Comparison of ENCODE assay signal across 19 cellular contexts in the genomic region with DNA sequence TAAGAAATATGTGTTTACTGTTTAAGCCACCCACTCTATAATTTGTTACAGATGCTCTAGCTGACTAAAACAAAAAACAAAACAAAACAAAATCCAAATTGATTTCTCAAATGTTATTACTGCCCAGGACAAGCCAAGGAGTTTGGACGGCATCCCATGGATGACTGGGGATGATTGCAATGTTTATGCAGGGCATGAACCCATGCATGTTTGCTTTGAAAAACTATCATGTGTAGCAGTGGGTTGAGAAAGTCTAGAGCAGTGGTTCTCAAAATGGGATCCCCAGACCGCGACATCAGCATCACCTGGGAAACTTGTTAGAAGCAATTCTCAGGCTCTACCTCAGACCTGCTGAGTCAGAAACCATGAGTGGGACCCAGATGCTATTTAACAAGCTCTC.
DNase-seq lines count a peak whose midpoint lies in the region; ATAC-seq and TF ChIP-seq lines count a peak whose summit lies in the region.
"Had no signal": no experiment of that assay in that cellular context is flagged by ENCODE, and none has a peak within 500 bp of the region (broad histone marks: within the 10 kb centered on the region; RNA-seq: fewer than 3 reads in every experiment).

No MANE protein-coding gene starts in this region.

- DNase-seq in AG10803 (ENCODE audit: low read depth) (peak; percentile 11), IMR-90 (peak; percentile 8), fibroblast of mammary gland (ENCODE audit: low read depth) (peak; percentile 64), lower leg skin (ENCODE audit: low spot score in 2 of 2) (peak; percentile 50 to 86), immature natural killer cell (no peak), NOMO-1 treated with DMSO at 0.1 percent for 48 hours (lab: John Stamatoyannopoulos, UW; ENCODE audit: unreplicated experiment) (no peak)
- DNase-seq: CD4-positive, CD25-positive, alpha-beta regulatory T cell; DMS53; HCEC 1CT; MM.1S; NCI-H1105; NCI-H187; NCI-H2171; NCI-H446 treated with DMSO at 0.1 percent for 48 hours; SIG-M5 had no signal

- H4K91ac ChIP-seq in IMR-90 (ENCODE audit: insufficient read depth, low read depth, low read length) = no peak overlapping the region

- H3K27ac ChIP-seq in IMR-90 (ENCODE audit: insufficient read depth, low read length) = no peak overlapping the region
- H3K27ac ChIP-seq: HL-60, KMS-11 had no signal

- in situ Hi-C loops in IMR-90 (cut with MboI; ENCODE audit: low sequenced_read_pairs) = no loop called here

- H3K4me1 ChIP-seq in IMR-90 (ENCODE audit: control insufficient read depth, insufficient read depth, low read length) = no peaks in the 10 kb centered on the region

- H2BK120ac ChIP-seq in IMR-90 (ENCODE audit: low read depth, low read length) = no peak overlapping the region

- H3K9me3 ChIP-seq in IMR-90 (ENCODE audit: control insufficient read depth, insufficient read depth, low read length) = peaks cover 2% of the 10 kb centered on the region; the same call in 1 of the 2 replicates

- no peak overlapping the region for H3K23ac ChIP-seq in IMR-90 (ENCODE audit: low read depth, low read length)

- dilution Hi-C loops in IMR-90 (cut with HindIII; ENCODE audit: low sequenced_read_pairs, unreplicated experiment) = no loop called here

- no peak overlapping the region for H2AK5ac ChIP-seq in IMR-90 (ENCODE audit: low read depth, low read length)

- H3K9me1 ChIP-seq in IMR-90 (ENCODE audit: insufficient read depth, low read length) = no peaks in the 10 kb centered on the region

- H4K20me1 ChIP-seq in IMR-90 (ENCODE audit: insufficient read depth, low read length) = no peaks in the 10 kb centered on the region

- no peak overlapping the region for H4K5ac ChIP-seq in IMR-90 (ENCODE audit: low read depth, low read length)

- 100% methylated on average over 2 of the region's 3 CpGs; no CpG with 5 or more reads in 1 of the 2 experiments for WGBS in IMR-90 (ENCODE audit: extremely low coverage in 2 of 2, insufficient read length in 1 of 2), 2 experiments
- WGBS in lower leg skin, 2 donors = 71 to 80% methylated on average over 3 of the region's 3 CpGs

- TF ChIP-seq CTCF in AG10803 (conservative IDR thresholded peaks at IDR 0.05; ENCODE audit: low read length) (no peak), IMR-90 (conservative IDR thresholded peaks at IDR 0.05; ENCODE audit: low read depth, low read length) (no peak), fibroblast of mammary gland (conservative IDR thresholded peaks at IDR 0.05; ENCODE audit: control insufficient read depth, insufficient read depth, low read depth, low read length) (no peak), lower leg skin (IDR thresholded peaks at IDR 0.05) (no peak)

- H3K4me3 Mint-ChIP-seq in immature natural killer cell = no peak overlapping the region
- H3K4me3 Mint-ChIP-seq: CD4-positive, CD25-positive, alpha-beta regulatory T cell had no signal

- no peak overlapping the region for H3K27ac Mint-ChIP-seq in immature natural killer cell
- H3K27ac Mint-ChIP-seq: CD4-positive, CD25-positive, alpha-beta regulatory T cell had no signal

- H2BK15ac ChIP-seq in IMR-90 (ENCODE audit: low read depth, low read length) = no peak overlapping the region

- H3K9ac ChIP-seq in IMR-90 (ENCODE audit: low read depth, low read length) = no peak overlapping the region
- H3K9ac ChIP-seq: KMS-11 had no signal

- intact Hi-C loops in IMR-90 (cut with micrococcal nuclease) (no loop called here), lower leg skin (cut with DNase I; ENCODE audit: low total_unique reads) (no loop called here)

- no TSS peak for BruUV-seq in IMR-90 (replicated peaks; lab: Mats Ljungman, UMichigan)

- H3K14ac ChIP-seq in IMR-90 (replicated peaks; ENCODE audit: low read depth, low read length) = no peak overlapping the region

- ATAC-seq in IMR-90 (ENCODE audit: low read depth) = no peak
- ATAC-seq in HG03097 (IDR thresholded peaks at IDR 0.05; ENCODE audit: low FRiP score, unreplicated experiment) = no peak
- no peak for ATAC-seq in GM19455 (IDR thresholded peaks at IDR 0.05; ENCODE audit: unreplicated experiment)

- H4K8ac ChIP-seq in IMR-90 (ENCODE audit: low read depth in 2 of 2, low read length in 2 of 2) = no peak overlapping the region

- peaks cover 0 to 4% (median 1%) of the 10 kb centered on the region in 3 donors for H3K27me3 Mint-ChIP-seq in immature natural killer cell (ENCODE audit: low read depth in 3 of 3)
- H3K27me3 Mint-ChIP-seq: CD4-positive, CD25-positive, alpha-beta regulatory T cell had no signal

- CTCF ChIA-PET in IMR-90 (lab: Yijun Ruan, JAX) = no interaction called here

- H3K79me1 ChIP-seq in IMR-90 (ENCODE audit: low read depth in 1 of 2, low read length in 2 of 2) = no peaks in the 10 kb centered on the region

- H3K9me3 Mint-ChIP-seq in immature natural killer cell = peaks cover 1 to 17% (median 7%) of the 10 kb centered on the region in 6 donors

- no peaks in the 10 kb centered on the region for H3K4me1 Mint-ChIP-seq in immature natural killer cell
- H3K4me1 Mint-ChIP-seq: CD4-positive, CD25-positive, alpha-beta regulatory T cell had no signal

- no peak overlapping the region for H3K4me2 ChIP-seq in IMR-90 (ENCODE audit: low read depth, low read length)
- H3K4me2 ChIP-seq: KMS-11 had no signal

- H3K18ac ChIP-seq in IMR-90 (ENCODE audit: low read depth, low read length) = no peak overlapping the region

- no peak overlapping the region for H2AK9ac ChIP-seq in IMR-90 (replicated peaks; ENCODE audit: low read depth, low read length, poor library complexity)

- H3K36me3 Mint-ChIP-seq in immature natural killer cell = no peaks in the 10 kb centered on the region
- H3K36me3 Mint-ChIP-seq: CD4-positive, CD25-positive, alpha-beta regulatory T cell had no signal

- no peak for TF ChIP-seq RAD21 in IMR-90 (IDR thresholded peaks at IDR 0.05; ENCODE audit: low read length)

- H3K56ac ChIP-seq in IMR-90 (ENCODE audit: extremely low read depth, insufficient read depth, low read length) = no peak overlapping the region

- H3K4me3 ChIP-seq in AG10803 (ENCODE audit: low read length) (no peak overlapping the region), IMR-90 (ENCODE audit: insufficient read depth, low read depth, low read length) (no peak overlapping the region), fibroblast of mammary gland (ENCODE audit: control insufficient read depth, low read depth, low read length) (no peak overlapping the region), lower leg skin (ENCODE audit: low read depth, poor library complexity, severe bottlenecking) (no peak overlapping the region)

- no peak overlapping the region for H3K4ac ChIP-seq in IMR-90 (ENCODE audit: low read depth, low read length)

- H3K36me3 ChIP-seq in IMR-90 (ENCODE audit: control insufficient read depth, insufficient read depth, low read length) = no peaks in the 10 kb centered on the region

- no peaks in the 10 kb centered on the region for H3K27me3 ChIP-seq in IMR-90 (ENCODE audit: control insufficient read depth, insufficient read depth, low read length)

- H2BK5ac ChIP-seq in IMR-90 (ENCODE audit: low read depth, low read length, poor library complexity, severe bottlenecking) = no peak overlapping the region

- TF ChIP-seq POLR2A in IMR-90 (IDR thresholded peaks at IDR 0.05; ENCODE audit: low read depth, low read length) (no peak), lower leg skin (IDR thresholded peaks at IDR 0.05) (no peak)

- no peak overlapping the region for H2AFZ ChIP-seq in IMR-90 (replicated peaks; ENCODE audit: low read length, poor library complexity)

- no peak overlapping the region for H2BK20ac ChIP-seq in IMR-90 (ENCODE audit: low read depth, low read length)

- POLR2A ChIA-PET in IMR-90 (lab: Charles Lee; ENCODE audit: unreplicated experiment) = no interaction called here

TF ChIP-seq in IMR-90, 13 proteins besides CTCF, POLR2A, EP300 and RAD21:
- TF ChIP-seq SMC3 (IDR thresholded peaks at IDR 0.05; ENCODE audit: low read depth, low read length) = no peak

Comparison
In these comparisons a context has a peak if more than half of its experiments do, and no peak if none do; other contexts are left out.
1. DNase-seq: peak in AG10803 (single experiment), IMR-90 (single experiment), fibroblast of mammary gland (single experiment) and lower leg skin (2 of 2); none in immature natural killer cell (0 of 3) and NOMO-1 treated with DMSO at 0.1 percent for 48 hours (single experiment).